In the genomic region with DNA sequence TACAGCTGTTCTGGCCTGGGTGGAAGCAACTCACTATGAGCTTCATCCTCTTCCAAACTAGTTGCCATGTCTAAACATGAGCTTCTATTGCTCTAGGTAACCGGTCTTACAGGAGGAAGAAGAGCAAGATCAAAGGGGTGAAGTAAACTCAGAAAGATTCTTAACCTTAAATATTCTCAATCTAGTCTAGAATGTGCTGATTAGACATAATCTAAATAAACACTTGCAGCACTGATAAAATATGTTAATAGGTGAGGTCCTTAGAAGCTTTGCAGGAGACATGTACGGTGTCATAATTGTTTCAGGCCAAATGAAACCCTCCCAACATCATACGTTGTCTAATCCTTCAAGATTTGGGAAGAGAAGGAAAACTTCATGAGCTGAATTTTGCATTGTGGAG, we compare ENCODE assay signal across 33 cellular contexts.
"Had no signal": no experiment of that assay in that cellular context is flagged by ENCODE, and none has a peak within 500 bp of the region (broad histone marks: within the 10 kb centered on the region; RNA-seq: fewer than 3 reads in every experiment).

No MANE protein-coding gene starts in this region.

- ATAC-seq: Panc1, Right ventricle myocardium inferior, SK-N-SH treated with all-trans-retinoic acid at 6 μM for 48 hours, T-cell had no signal

- FAIRE-seq: RCC 7860 had no signal

- H3K36me3 ChIP-seq: MG63, SJCRH30 had no signal

- H2AFZ ChIP-seq: PC-9 had no signal

- H3K27ac ChIP-seq: PC-9, RWPE1, SJCRH30, SK-N-MC had no signal

- DNase-seq: Kasumi-1, MG63, NCI-H1048, NCI-H1092 treated with DMSO at 0.1 percent for 48 hours, NCI-H1105 treated with DMSO at 0.1 percent for 48 hours, NCI-H1417, NCI-H1436, NCI-H146, NCI-H1694, NCI-H187, NCI-H1930, NCI-H2029 treated with DMSO at 0.1 percent for 48 hours, NCI-H2081 treated with DMSO at 0.1 percent for 48 hours, NCI-H2107, NCI-H2171, NCI-H226, NCI-H446 treated with DMSO at 0.1 percent for 48 hours, NCI-H510A, NCI-H526, NCI-H69, NCI-H748 treated with DMSO at 0.1 percent for 48 hours, NCI-H82, PC-9, SHP77, SIG-M5, SJCRH30, T-cell had no signal

- H3K27me3 ChIP-seq: MG63 had no signal

- H3K9me3 ChIP-seq: MG63, SJCRH30 had no signal

- H3K4me1 ChIP-seq: SJCRH30 had no signal

- H3K4me2 ChIP-seq: PC-9 had no signal

- H3K4me3 ChIP-seq: MG63, PC-9, SJCRH30, SK-N-MC had no signal
